Comparison of ENCODE assay signal across 9 cellular contexts in the genomic region with DNA sequence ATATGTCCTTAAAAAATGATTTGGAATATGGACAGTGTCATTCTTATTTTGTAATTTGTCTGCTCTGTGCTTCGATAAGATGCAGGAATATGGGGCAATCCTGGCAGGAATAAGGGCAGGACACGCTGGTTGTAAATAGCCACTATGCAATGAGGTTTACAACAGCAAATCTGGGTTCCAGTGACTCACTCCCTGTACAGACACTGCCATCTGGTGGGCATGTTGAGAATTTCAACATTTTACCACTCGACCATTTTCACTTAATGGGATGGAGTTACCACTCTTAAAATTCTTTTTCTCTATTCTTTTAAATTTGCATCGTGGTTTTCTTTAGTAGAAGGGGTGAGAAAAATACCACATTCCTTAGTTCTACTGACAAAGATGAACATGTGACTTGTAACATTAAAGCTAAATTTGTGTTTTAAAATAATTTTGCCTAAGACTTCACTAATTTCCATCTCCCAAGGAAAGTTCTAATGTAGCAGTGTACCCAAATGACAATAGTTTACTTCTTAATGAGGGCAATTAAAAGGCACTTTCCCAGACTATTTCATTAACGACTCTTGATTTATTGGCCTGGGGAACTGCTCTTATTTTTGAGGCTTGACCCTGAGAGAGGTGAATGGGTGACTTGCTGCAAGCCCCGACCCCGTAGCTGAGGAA.
DNase-seq lines count a peak whose midpoint lies in the region; ATAC-seq and TF ChIP-seq lines count a peak whose summit lies in the region.
"Had no signal": no experiment of that assay in that cellular context is flagged by ENCODE, and none has a peak within 500 bp of the region (broad histone marks: within the 10 kb centered on the region; RNA-seq: fewer than 3 reads in every experiment).

No MANE protein-coding gene starts in this region.

- H3K9me3 Mint-ChIP-seq in effector memory CD8-positive, alpha-beta T cell, result no peaks in the 10 kb centered on the region
- H3K9me3 Mint-ChIP-seq in mesothelial cell of epicardium, result no peaks in the 10 kb centered on the region
- H3K9me3 Mint-ChIP-seq: stimulated activated naive CD8-positive, alpha-beta T cell treated with anti-CD3 and anti-CD28 coated beads, Interleukin-15, Interleukin-2, amounts not matched to agents 100 ng/mL and 50 ng/mL, for 24 hours had no signal

- peak; percentile 81 for DNase-seq in NCI-H2227 treated with DMSO at 0.1 percent for 48 hours (lab: John Stamatoyannopoulos, UW)
- DNase-seq in activated CD4-positive, alpha-beta T cell treated with anti-CD3 and anti-CD28 coated beads for 4 hours, result peak; percentile 37 to 67
- DNase-seq in effector memory CD8-positive, alpha-beta T cell, result peak; percentile 49 to 61 (median 54)
- peak in 1 of 2 experiments; percentile 70 for DNase-seq in mesothelial cell of epicardium (ENCODE audit: low spot score in 2 of 2, unreplicated experiment in 2 of 2)
- DNase-seq in stromal cell of bone marrow (ENCODE audit: low read depth), result peak; percentile 44

- no peak overlapping the region for H3K27ac Mint-ChIP-seq in effector memory CD8-positive, alpha-beta T cell
- no peak overlapping the region for H3K27ac Mint-ChIP-seq in mesothelial cell of epicardium
- H3K27ac Mint-ChIP-seq: stimulated activated naive CD8-positive, alpha-beta T cell treated with anti-CD3 and anti-CD28 coated beads, Interleukin-15, Interleukin-2, amounts not matched to agents 100 ng/mL and 50 ng/mL, for 24 hours had no signal

- H3K27ac ChIP-seq in C4-2B, result no peak overlapping the region

- peak; percentile 98 for TF ChIP-seq CTCF in C4-2B (conservative IDR thresholded peaks at IDR 0.05)
- TF ChIP-seq CTCF in mesothelial cell of epicardium (IDR thresholded peaks at IDR 0.05; ENCODE audit: unreplicated experiment), result peak; percentile 96

- no peaks in the 10 kb centered on the region for H3K4me1 Mint-ChIP-seq in effector memory CD8-positive, alpha-beta T cell (ENCODE audit: low read depth in 2 of 2)
- peaks cover 12% of the 10 kb centered on the region for H3K4me1 Mint-ChIP-seq in mesothelial cell of epicardium

- peak; percentile 56 for ATAC-seq in GM18868 (IDR thresholded peaks at IDR 0.05; ENCODE audit: unreplicated experiment)
- ATAC-seq in HG03175 (IDR thresholded peaks at IDR 0.05; ENCODE audit: unreplicated experiment), result peak; percentile 73
- ATAC-seq in effector memory CD8-positive, alpha-beta T cell (replicated peaks), result peak; percentile 54

- H3K27me3 Mint-ChIP-seq in effector memory CD8-positive, alpha-beta T cell, result peaks cover 19 to 35% of the 10 kb centered on the region in 2 donors
- no peaks in the 10 kb centered on the region for H3K27me3 Mint-ChIP-seq in mesothelial cell of epicardium (ENCODE audit: low read depth)

- no peaks in the 10 kb centered on the region for H3K36me3 Mint-ChIP-seq in effector memory CD8-positive, alpha-beta T cell (ENCODE audit: insufficient read depth)
- peaks cover 7% of the 10 kb centered on the region for H3K36me3 Mint-ChIP-seq in mesothelial cell of epicardium

- no peak overlapping the region for H3K4me3 Mint-ChIP-seq in effector memory CD8-positive, alpha-beta T cell
- no peak overlapping the region for H3K4me3 Mint-ChIP-seq in mesothelial cell of epicardium
- H3K4me3 Mint-ChIP-seq: stimulated activated naive CD8-positive, alpha-beta T cell treated with anti-CD3 and anti-CD28 coated beads, Interleukin-15, Interleukin-2, amounts not matched to agents 100 ng/mL and 50 ng/mL, for 24 hours had no signal
